Comparison of ENCODE assay signal across 14 cellular contexts in genomic region chr6:158043586-158044524, GRCh38.
DNase-seq lines count a peak whose midpoint lies in the region; ATAC-seq, FAIRE-seq and TF ChIP-seq lines count a peak whose summit lies in the region.
"Had no signal": no experiment of that assay in that cellular context is flagged by ENCODE, and none has a peak within 500 bp of the region (broad histone marks: within the 10 kb centered on the region; RNA-seq: fewer than 3 reads in every experiment).

No MANE protein-coding gene starts in this region.

- no peak for ATAC-seq in HepG2
- ATAC-seq in stimulated activated memory B cell treated with anti-CD40 and anti-IgM and Interleukin-4, amounts not matched to agents 10 μg/mL and 1 μg/mL and 100 μg/mL, for 72 hours: no peak

- in situ Hi-C loops in HepG2 (cut with HindIII; ENCODE audit: extremely low pct_ligation_motif_present, low pct_unique_long_range_greater_than_20kb): no loop called here

- H2AK5ac ChIP-seq in H9 (ENCODE audit: insufficient read length, low read length): no peak overlapping the region
- no peak overlapping the region for H2AK5ac ChIP-seq in mesendoderm (ENCODE audit: low read length)

- peaks cover 13 to 17% of the 10 kb centered on the region in 2 experiments for H3K4me1 Mint-ChIP-seq in H9
- H3K4me1 Mint-ChIP-seq in stimulated activated memory B cell treated with anti-CD40 and anti-IgM and Interleukin-4, amounts not matched to agents 10 μg/mL and 1 μg/mL and 100 μg/mL, for 72 hours: peaks cover 27% of the 10 kb centered on the region

- CTCF ChIA-PET in HepG2 (lab: Yijun Ruan, JAX; ENCODE audit: low intra/inter-chr PET ratio, low total read pairs): no interaction called here

- H3K27me3 ChIP-seq in H9 (ENCODE audit: insufficient read depth, low read length): no peaks in the 10 kb centered on the region
- no peaks in the 10 kb centered on the region for H3K27me3 ChIP-seq in HepG2 (ENCODE audit: control insufficient read depth in 1 of 2, insufficient read depth in 2 of 2, low read length in 2 of 2)
- H3K27me3 ChIP-seq in stomach: no peaks in the 10 kb centered on the region
- no peaks in the 10 kb centered on the region for H3K27me3 ChIP-seq in mesendoderm (ENCODE audit: insufficient read depth, low read length, poor library complexity)

- no peak for FAIRE-seq in HepG2 (lab: Jason Lieb, UNC)
- FAIRE-seq: D721Med had no signal

- no peak overlapping the region for H3K14ac ChIP-seq in H9 (ENCODE audit: insufficient read depth, low read length)

- no peaks in the 10 kb centered on the region; the same call in 1 of the 2 replicates for H3K4me1 ChIP-seq in H9 (ENCODE audit: insufficient read depth, low read length)
- peaks cover 99% of the 10 kb centered on the region for H3K4me1 ChIP-seq in HepG2 (ENCODE audit: insufficient read depth, low read length)
- H3K4me1 ChIP-seq in stomach: peaks cover 42 to 59% (median 46%) of the 10 kb centered on the region in 4 donors
- H3K4me1 ChIP-seq in mesendoderm (ENCODE audit: control insufficient read depth, low read depth, low read length): peaks cover 3% of the 10 kb centered on the region

- no peak overlapping the region for H3K18ac ChIP-seq in H9 (ENCODE audit: insufficient read length, low read depth, low read length)
- H3K18ac ChIP-seq in mesendoderm (ENCODE audit: low read length): no peak overlapping the region

- TF ChIP-seq CTCF in H9 (conservative IDR thresholded peaks at IDR 0.05): no peak
- no peak for TF ChIP-seq CTCF in HepG2 (CRISPR knock-in tag; IDR thresholded peaks at IDR 0.05)
- no peak for TF ChIP-seq CTCF in stomach (IDR thresholded peaks at IDR 0.05)

- peak; percentile 22 for DNase-seq in H9
- peak; percentile 46 for DNase-seq in cerebellum (ENCODE audit: low spot score)
- DNase-seq in HepG2 (ENCODE audit: low spot score): peak; percentile 45
- DNase-seq in stomach: peak; percentile 55
- DNase-seq in mesendoderm: no peak
- DNase-seq in COLO668 (lab: John Stamatoyannopoulos, UW; ENCODE audit: unreplicated experiment): no peak
- DNase-seq in HCEC 1CT: no peak
- DNase-seq: activated CD4-positive, alpha-beta T cell treated with anti-CD3 and anti-CD28 coated beads for 4 hours; activated naive CD4-positive, alpha-beta T cell treated with Interleukin-2 at 50 U/mL for 16 hours; hippocampal formation; NCI-H1048 had no signal

- H2AFZ ChIP-seq in H9 (ENCODE audit: low read length) (no peak overlapping the region), HepG2 (ENCODE audit: low read length) (no peak overlapping the region)

- no CpG with 5 or more reads among the region's 31 CpGs for WGBS in H9 (ENCODE audit: extremely low coverage, insufficient read length, low lambda C conversion rate)
- WGBS in HepG2 (ENCODE audit: low lambda C conversion rate): 94% methylated on average over 30 of the region's 31 CpGs
- 87 to 97% (median 91%) methylated on average over 23 to 31 of the region's 31 CpGs for WGBS in stomach, 5 donors
- no CpG with 5 or more reads among the region's 31 CpGs for WGBS in mesendoderm (ENCODE audit: extremely low coverage, insufficient coverage, low lambda C conversion rate)

- no peak overlapping the region for H3K4me2 ChIP-seq in H9 (ENCODE audit: insufficient read depth, insufficient read length, low read length)
- no peak overlapping the region for H3K4me2 ChIP-seq in HepG2 (ENCODE audit: low read depth, low read length)
- no peak overlapping the region for H3K4me2 ChIP-seq in mesendoderm (ENCODE audit: low read length)

- peak overlapping the region in 2 of 3 experiments; percentile 4 to 79; a peak in 1 of 7 replicates for H3K27ac Mint-ChIP-seq in H9
- H3K27ac Mint-ChIP-seq in stimulated activated memory B cell treated with anti-CD40 and anti-IgM and Interleukin-4, amounts not matched to agents 10 μg/mL and 1 μg/mL and 100 μg/mL, for 72 hours: no peak overlapping the region
- H3K27ac Mint-ChIP-seq: stimulated activated naive CD8-positive, alpha-beta T cell treated with anti-CD3 and anti-CD28 coated beads, Interleukin-15, Interleukin-2, amounts not matched to agents 100 ng/mL and 50 ng/mL, for 24 hours had no signal

- BruUV-seq in HepG2 (replicated peaks; lab: Mats Ljungman, UMichigan): no TSS peak

- TF ChIP-seq RAD21 in HepG2 (CRISPR knock-in tag; IDR thresholded peaks at IDR 0.05): no peak

- H2BK15ac ChIP-seq in H9 (ENCODE audit: low read depth, low read length): no peak overlapping the region
- no peak overlapping the region for H2BK15ac ChIP-seq in mesendoderm (replicated peaks; ENCODE audit: low read depth)

- H4K8ac ChIP-seq in H9 (replicated peaks; ENCODE audit: insufficient read length, low read depth, low read length) (no peak overlapping the region), mesendoderm (ENCODE audit: low read depth, low read length) (no peak overlapping the region)

- H3K36me3 Mint-ChIP-seq in H9 (ENCODE audit: insufficient read depth in 1 of 3, low read depth in 3 of 3): peaks cover 0 to 38% (median 4%) of the 10 kb centered on the region in 3 experiments; a peak in 5 of 7 replicates
- peaks cover 45% of the 10 kb centered on the region for H3K36me3 Mint-ChIP-seq in stimulated activated memory B cell treated with anti-CD40 and anti-IgM and Interleukin-4, amounts not matched to agents 10 μg/mL and 1 μg/mL and 100 μg/mL, for 72 hours

- no peaks in the 10 kb centered on the region for H3K79me2 ChIP-seq in H9 (ENCODE audit: insufficient read depth, low read length)
- H3K79me2 ChIP-seq in HepG2 (ENCODE audit: insufficient read depth, low read length): peaks cover 36% of the 10 kb centered on the region
- no peaks in the 10 kb centered on the region for H3K79me2 ChIP-seq in mesendoderm (ENCODE audit: control insufficient read depth, insufficient read depth, low read length)

- H3K4me3 Mint-ChIP-seq in H9: no peak overlapping the region
- no peak overlapping the region for H3K4me3 Mint-ChIP-seq in stimulated activated memory B cell treated with anti-CD40 and anti-IgM and Interleukin-4, amounts not matched to agents 10 μg/mL and 1 μg/mL and 100 μg/mL, for 72 hours
- H3K4me3 Mint-ChIP-seq: stimulated activated naive CD8-positive, alpha-beta T cell treated with anti-CD3 and anti-CD28 coated beads, Interleukin-15, Interleukin-2, amounts not matched to agents 100 ng/mL and 50 ng/mL, for 24 hours had no signal

- no peak overlapping the region for H4K91ac ChIP-seq in H9 (ENCODE audit: insufficient read length, low read depth, low read length)

- H2BK5ac ChIP-seq in H9 (ENCODE audit: insufficient read length, low read length) (no peak overlapping the region), mesendoderm (ENCODE audit: low read length) (no peak overlapping the region)

- H2BK20ac ChIP-seq in H9 (ENCODE audit: low read depth, low read length, poor library complexity, severe bottlenecking): no peak overlapping the region

- TF ChIP-seq POLR2A in HepG2 (IDR thresholded peaks at IDR 0.05; ENCODE audit: insufficient read depth in 1 of 2, low read depth in 2 of 2, low read length in 2 of 2) (no peak), stomach (IDR thresholded peaks at IDR 0.05) (no peak)

- H4K5ac ChIP-seq in H9 (ENCODE audit: insufficient read length, low read depth, low read length): no peak overlapping the region
- no peak overlapping the region for H4K5ac ChIP-seq in mesendoderm (ENCODE audit: low read length)

- H3K23ac ChIP-seq in H9 (ENCODE audit: insufficient read length, low read depth, low read length) (no peak overlapping the region), mesendoderm (ENCODE audit: low read length) (no peak overlapping the region)

- TF ChIP-seq EP300 in HepG2 (IDR thresholded peaks at IDR 0.05; ENCODE audit: low read depth in 2 of 2, low read length in 2 of 2): no peak
- no peak for TF ChIP-seq EP300 in HepG2 (CRISPR knock-in tag; IDR thresholded peaks at IDR 0.05; ENCODE audit: borderline replicate concordance)
- no peak for TF ChIP-seq EP300 in stomach (IDR thresholded peaks at IDR 0.05)

- no peak overlapping the region for H3K27ac ChIP-seq in H9 (ENCODE audit: insufficient read length, low read depth, low read length)
- H3K27ac ChIP-seq in HepG2 (ENCODE audit: extremely low read length, insufficient read depth, low read length): peak overlapping the region; percentile 7
- peak overlapping the region in 3 of 5 donors; percentile 1 to 83 (median 79) for H3K27ac ChIP-seq in stomach
- no peak overlapping the region for H3K27ac ChIP-seq in mesendoderm (ENCODE audit: low read depth, low read length)

- no peaks in the 10 kb centered on the region for H3K79me1 ChIP-seq in H9 (ENCODE audit: insufficient read depth, low read depth, low read length, poor library complexity, severe bottlenecking)
- peaks cover 3% of the 10 kb centered on the region for H3K79me1 ChIP-seq in mesendoderm (ENCODE audit: low read length)

- no peak overlapping the region for H2BK12ac ChIP-seq in H9 (ENCODE audit: insufficient read length, low read depth, low read length)

- H3K56ac ChIP-seq in H9 (ENCODE audit: insufficient read length, low read depth, low read length) (no peak overlapping the region), mesendoderm (ENCODE audit: low read length) (no peak overlapping the region)

- H3K4ac ChIP-seq in H9 (ENCODE audit: low read depth, low read length): no peak overlapping the region
- H3K4ac ChIP-seq in mesendoderm (ENCODE audit: low read depth, low read length): no peak overlapping the region

- no peaks in the 10 kb centered on the region for H3K9me3 ChIP-seq in H9 (ENCODE audit: control insufficient read depth, low read depth, low read length)
- H3K9me3 ChIP-seq in HepG2 (ENCODE audit: low read length): no peaks in the 10 kb centered on the region
- no peaks in the 10 kb centered on the region for H3K9me3 ChIP-seq in stomach

- H3T11ph ChIP-seq in H9 (ENCODE audit: low read length): no peak overlapping the region

- H2BK120ac ChIP-seq in H9 (ENCODE audit: low read depth, low read length, poor library complexity, severe bottlenecking) (no peak overlapping the region), mesendoderm (ENCODE audit: low read depth, low read length) (no peak overlapping the region)

- POLR2A ChIA-PET in HepG2 (lab: Yijun Ruan, JAX): interaction anchor here (1.3 to 1.6 kb wide), 3 partner anchors 10 to 89 kb away, joined by 4 to 5 read pairs (median 4); no protein-coding TSS in a partner anchor

- H3K36me3 ChIP-seq in HepG2 (replicated peaks in 1 of 2; ENCODE audit: control insufficient read depth in 1 of 2, insufficient read depth in 2 of 2, low read length in 2 of 2) (peaks cover 37 to 73% of the 10 kb centered on the region in 2 experiments), stomach (peaks cover 0 to 24% (median 15%) of the 10 kb centered on the region in 4 donors), mesendoderm (ENCODE audit: control insufficient read depth, insufficient read depth, low read length) (no peaks in the 10 kb centered on the region)

- no peaks in the 10 kb centered on the region for H3K27me3 Mint-ChIP-seq in H9 (ENCODE audit: low read depth)
- no peaks in the 10 kb centered on the region for H3K27me3 Mint-ChIP-seq in stimulated activated memory B cell treated with anti-CD40 and anti-IgM and Interleukin-4, amounts not matched to agents 10 μg/mL and 1 μg/mL and 100 μg/mL, for 72 hours
- H3K27me3 Mint-ChIP-seq: stimulated activated naive CD8-positive, alpha-beta T cell treated with anti-CD3 and anti-CD28 coated beads, Interleukin-15, Interleukin-2, amounts not matched to agents 100 ng/mL and 50 ng/mL, for 24 hours had no signal

- H4K20me1 ChIP-seq in H9 (ENCODE audit: control insufficient read depth, insufficient read depth, insufficient read length) (no peaks in the 10 kb centered on the region), HepG2 (ENCODE audit: insufficient read depth, low read length) (no peaks in the 10 kb centered on the region)

- no peaks in the 10 kb centered on the region for H3K9me3 Mint-ChIP-seq in H9
- H3K9me3 Mint-ChIP-seq in stimulated activated memory B cell treated with anti-CD40 and anti-IgM and Interleukin-4, amounts not matched to agents 10 μg/mL and 1 μg/mL and 100 μg/mL, for 72 hours: no peaks in the 10 kb centered on the region
- H3K9me3 Mint-ChIP-seq: stimulated activated naive CD8-positive, alpha-beta T cell treated with anti-CD3 and anti-CD28 coated beads, Interleukin-15, Interleukin-2, amounts not matched to agents 100 ng/mL and 50 ng/mL, for 24 hours had no signal

- intact Hi-C loops in HepG2 (cut with micrococcal nuclease; ENCODE audit: unreplicated experiment) (loop anchor here (1.0 kb wide), 1 partner anchor 13 kb away; no protein-coding TSS in a partner anchor), stomach (cut with DNase I; ENCODE audit: low total_unique reads) (no loop called here)

- H3K4me3 ChIP-seq in HepG2 (replicated peaks in 1 of 3; ENCODE audit: insufficient read depth in 1 of 3, low read depth in 2 of 3, low read length in 3 of 3) (no peak overlapping the region), stomach (no peak overlapping the region), mesendoderm (ENCODE audit: low read length) (no peak overlapping the region)

- no peaks in the 10 kb centered on the region for H3K23me2 ChIP-seq in H9 (ENCODE audit: insufficient read length, low read depth, low read length, poor library complexity, severe bottlenecking)

- H3K9ac ChIP-seq in H9 (ENCODE audit: extremely low read depth, insufficient read length, low read length) (no peak overlapping the region), HepG2 (ENCODE audit: insufficient read depth, low read depth, low read length) (no peak overlapping the region), mesendoderm (ENCODE audit: low read length) (no peak overlapping the region)

Comparison
In these comparisons a context has a peak if more than half of its experiments do, and no peak if none do; other contexts are left out.
1. DNase-seq: peak in H9 (single experiment), cerebellum (single experiment), HepG2 (single experiment) and stomach (single experiment); none in mesendoderm (single experiment), COLO668 (single experiment) and HCEC 1CT (single experiment).
2. H3K27ac ChIP-seq: peak in HepG2 (single experiment) and stomach (3 of 5); none in H9 (single experiment) and mesendoderm (single experiment).